In the genomic region with DNA sequence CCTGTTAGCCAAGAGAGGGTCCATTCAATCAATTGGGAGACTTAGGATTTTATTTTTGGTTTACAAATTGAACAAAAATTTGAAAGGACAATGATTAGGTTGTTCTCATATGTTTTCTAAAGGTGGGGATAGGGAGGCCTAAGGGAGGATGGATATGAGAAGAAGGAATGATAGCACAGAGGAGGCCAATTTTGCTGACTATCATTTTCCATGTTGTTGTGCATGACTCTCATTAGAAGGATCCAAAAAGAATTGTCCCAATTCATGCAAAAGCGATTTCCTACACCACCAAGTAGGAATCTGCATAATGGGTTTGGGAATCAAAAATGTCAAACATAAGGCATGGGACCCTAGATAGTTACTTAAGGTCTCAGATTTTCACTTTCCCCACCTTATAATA, we compare ENCODE assay signal across 28 cellular contexts.
"Had no signal": no experiment of that assay in that cellular context is flagged by ENCODE, and none has a peak within 500 bp of the region (broad histone marks: within the 10 kb centered on the region; RNA-seq: fewer than 3 reads in every experiment).

No MANE protein-coding gene starts in this region.

- H3K36me3 ChIP-seq: heart right ventricle, left lung, lower lobe of right lung, ovary, sigmoid colon, spleen, suprapubic skin, thoracic aorta, tibial artery, upper lobe of right lung had no signal

- H3K27me3 ChIP-seq: heart right ventricle, hepatocyte, left lung, ovary, sigmoid colon, spleen, suprapubic skin, tibial artery, upper lobe of right lung had no signal

- H2AFZ ChIP-seq: hepatocyte had no signal

- H3K27me3 Mint-ChIP-seq: naive B cell; natural killer cell treated with Interleukin-12 subunit alpha and Interleukin-12 subunit beta and Interleukin-15 and Interleukin-18, amount 100 ng/mL, for 72 hours; progenitor cell of endocrine pancreas; stimulated activated naive CD8-positive, alpha-beta T cell treated with anti-CD3 and anti-CD28 coated beads, Interleukin-15, Interleukin-2, amounts not matched to agents 100 ng/mL and 50 ng/mL, for 24 hours had no signal

- H3K4me2 ChIP-seq: hepatocyte had no signal

- FAIRE-seq: islet of Langerhans, kidney, small intestine, urothelium cell line had no signal

- H3K36me3 Mint-ChIP-seq: mesothelial cell of epicardium; naive B cell; natural killer cell treated with Interleukin-12 subunit alpha and Interleukin-12 subunit beta and Interleukin-15 and Interleukin-18, amount 100 ng/mL, for 72 hours; stimulated activated effector memory CD8-positive, alpha-beta T cell treated with anti-CD3 and anti-CD28 coated beads, Interleukin-12 subunit alpha, Interleukin-12 subunit beta, amount 100 ng/mL, for 72 hours had no signal

- H3K79me2 ChIP-seq: hepatocyte had no signal

- ATAC-seq: heart right ventricle; left colon; left lung; lower lobe of right lung; natural killer cell treated with Interleukin-12 subunit alpha and Interleukin-12 subunit beta and Interleukin-15 and Interleukin-18, amount 100 ng/mL, for 72 hours; right cardiac atrium; stimulated activated effector memory CD8-positive, alpha-beta T cell treated with anti-CD3 and anti-CD28 coated beads, Interleukin-12 subunit alpha, Interleukin-12 subunit beta, amount 100 ng/mL, for 72 hours; upper lobe of right lung had no signal

- H3K4me1 Mint-ChIP-seq: naive B cell; stimulated activated effector memory CD8-positive, alpha-beta T cell treated with anti-CD3 and anti-CD28 coated beads, Interleukin-12 subunit alpha, Interleukin-12 subunit beta, amount 100 ng/mL, for 72 hours had no signal

- H3K4me1 ChIP-seq: heart right ventricle, left lung, lower lobe of right lung, sigmoid colon, spleen, suprapubic skin, tibial artery, upper lobe of right lung had no signal

- H3K27ac ChIP-seq: heart right ventricle, hepatocyte, left lung, lower lobe of right lung, ovary, sigmoid colon, spleen, suprapubic skin, thoracic aorta, tibial artery, upper lobe of right lung had no signal

- H3K27ac Mint-ChIP-seq: mesothelial cell of epicardium; natural killer cell treated with Interleukin-12 subunit alpha and Interleukin-12 subunit beta and Interleukin-15 and Interleukin-18, amount 100 ng/mL, for 72 hours; progenitor cell of endocrine pancreas; stimulated activated effector memory CD8-positive, alpha-beta T cell treated with anti-CD3 and anti-CD28 coated beads, Interleukin-12 subunit alpha, Interleukin-12 subunit beta, amount 100 ng/mL, for 72 hours; stimulated activated naive CD8-positive, alpha-beta T cell treated with anti-CD3 and anti-CD28 coated beads, Interleukin-15, Interleukin-2, amounts not matched to agents 100 ng/mL and 50 ng/mL, for 24 hours had no signal

- H3K4me3 ChIP-seq: heart right ventricle, hepatocyte, left lung, lower lobe of right lung, ovary, sigmoid colon, spleen, suprapubic skin, thoracic aorta, tibial artery, upper lobe of right lung had no signal

- H3K4me3 Mint-ChIP-seq: mesothelial cell of epicardium; naive B cell; natural killer cell treated with Interleukin-12 subunit alpha and Interleukin-12 subunit beta and Interleukin-15 and Interleukin-18, amount 100 ng/mL, for 72 hours; stimulated activated effector memory CD8-positive, alpha-beta T cell treated with anti-CD3 and anti-CD28 coated beads, Interleukin-12 subunit alpha, Interleukin-12 subunit beta, amount 100 ng/mL, for 72 hours; stimulated activated naive CD8-positive, alpha-beta T cell treated with anti-CD3 and anti-CD28 coated beads, Interleukin-15, Interleukin-2, amounts not matched to agents 100 ng/mL and 50 ng/mL, for 24 hours had no signal

- DNase-seq: heart right ventricle; kidney; left colon; left lung; lower lobe of right lung; mesenchymal stem cell; naive B cell; ovary; retina; right cardiac atrium; sigmoid colon; small intestine; spleen; stimulated activated CD4-positive, alpha-beta T cell treated with anti-CD3 and anti-CD28 coated beads, Interleukin-4, amount 100 ng/mL, for 24 hours; stimulated activated naive CD4-positive, alpha-beta T cell; tibial artery; trophoblast cell; upper lobe of right lung had no signal

- H3K9me3 ChIP-seq: left lung, lower lobe of right lung, ovary, sigmoid colon, suprapubic skin, thoracic aorta, tibial artery, upper lobe of right lung had no signal
